Comparison of ENCODE assay signal across 1 cellular context in the genomic region with DNA sequence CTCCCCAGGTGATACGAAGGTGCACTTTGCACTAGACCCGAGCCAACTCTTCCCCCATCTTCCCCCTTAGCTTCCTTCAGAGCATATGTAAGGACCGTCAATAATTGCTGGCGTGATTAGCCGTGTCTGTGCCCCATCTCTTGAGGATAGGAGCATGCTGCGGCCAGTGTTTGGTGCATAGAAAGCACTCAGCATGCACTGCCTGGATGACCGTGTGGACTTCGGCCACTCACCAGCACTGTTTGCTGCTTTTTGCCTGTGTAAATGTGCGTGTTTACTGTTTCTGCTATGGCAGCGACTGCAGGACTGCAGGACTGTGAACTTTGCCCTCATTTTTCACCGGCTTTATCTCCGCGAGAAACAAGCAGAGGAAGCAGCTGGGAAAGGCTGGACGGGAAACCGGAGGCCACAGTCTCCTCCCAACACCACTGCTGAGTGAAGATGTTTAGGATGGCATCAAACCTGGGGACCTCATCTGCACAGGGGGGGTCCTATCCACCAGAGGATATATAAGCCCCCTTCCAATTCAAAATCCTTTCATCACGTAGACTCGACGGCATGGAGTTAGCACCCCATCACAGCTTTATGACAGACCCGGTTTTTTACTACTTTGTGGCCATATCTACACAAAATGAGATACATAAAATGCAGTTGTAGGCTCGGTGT.
TF ChIP-seq lines count a peak whose summit lies in the region.

No MANE protein-coding gene starts in this region.

TF ChIP-seq in HepG2, 621 proteins besides CTCF, POLR2A, EP300 and RAD21 (continued from another document and continues in another):
- peak; percentile 93 for TF ChIP-seq HOXA9 (CRISPR knock-in tag; IDR thresholded peaks at IDR 0.05; ENCODE audit: borderline replicate concordance)
- TF ChIP-seq ZNF121 (CRISPR knock-in tag; IDR thresholded peaks at IDR 0.05) = peak; percentile 81; the same call in 1 of the 2 replicates
- peak; percentile 74 for TF ChIP-seq TCF7 (IDR thresholded peaks at IDR 0.05; ENCODE audit: low read depth)
- peak; percentile 83; the same call in 1 of the 2 replicates for TF ChIP-seq ZSCAN30 (CRISPR knock-in tag; IDR thresholded peaks at IDR 0.05)
- TF ChIP-seq, protein P1, sequence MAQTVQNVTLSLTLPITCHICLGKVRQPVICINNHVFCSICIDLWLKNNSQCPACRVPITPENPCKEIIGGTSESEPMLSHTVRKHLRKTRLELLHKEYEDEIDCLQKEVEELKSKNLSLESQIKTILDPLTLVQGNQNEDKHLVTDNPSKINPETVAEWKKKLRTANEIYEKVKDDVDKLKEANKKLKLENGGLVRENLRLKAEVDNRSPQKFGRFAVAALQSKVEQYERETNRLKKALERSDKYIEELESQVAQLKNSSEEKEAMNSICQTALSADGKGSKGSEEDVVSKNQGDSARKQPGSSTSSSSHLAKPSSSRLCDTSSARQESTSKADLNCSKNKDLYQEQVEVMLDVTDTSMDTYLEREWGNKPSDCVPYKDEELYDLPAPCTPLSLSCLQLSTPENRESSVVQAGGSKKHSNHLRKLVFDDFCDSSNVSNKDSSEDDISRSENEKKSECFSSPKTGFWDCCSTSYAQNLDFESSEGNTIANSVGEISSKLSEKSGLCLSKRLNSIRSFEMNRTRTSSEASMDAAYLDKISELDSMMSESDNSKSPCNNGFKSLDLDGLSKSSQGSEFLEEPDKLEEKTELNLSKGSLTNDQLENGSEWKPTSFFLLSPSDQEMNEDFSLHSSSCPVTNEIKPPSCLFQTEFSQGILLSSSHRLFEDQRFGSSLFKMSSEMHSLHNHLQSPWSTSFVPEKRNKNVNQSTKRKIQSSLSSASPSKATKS (CRISPR knock-in tag; IDR thresholded peaks at IDR 0.05) = peak; percentile 90; the same call in 1 of the 2 replicates
- TF ChIP-seq ZNF781 (CRISPR knock-in tag; IDR thresholded peaks at IDR 0.05; ENCODE audit: borderline replicate concordance, not compliant biosample characterization) = peak; percentile 38
- peak; percentile 99 for TF ChIP-seq ZNF614 (CRISPR knock-in tag; IDR thresholded peaks at IDR 0.05; ENCODE audit: borderline replicate concordance)
- TF ChIP-seq ZSCAN12 (CRISPR knock-in tag; IDR thresholded peaks at IDR 0.05) = no peak
- no peak for TF ChIP-seq REXO4 (CRISPR knock-in tag; IDR thresholded peaks at IDR 0.05; ENCODE audit: borderline replicate concordance)
- TF ChIP-seq, protein P2, sequence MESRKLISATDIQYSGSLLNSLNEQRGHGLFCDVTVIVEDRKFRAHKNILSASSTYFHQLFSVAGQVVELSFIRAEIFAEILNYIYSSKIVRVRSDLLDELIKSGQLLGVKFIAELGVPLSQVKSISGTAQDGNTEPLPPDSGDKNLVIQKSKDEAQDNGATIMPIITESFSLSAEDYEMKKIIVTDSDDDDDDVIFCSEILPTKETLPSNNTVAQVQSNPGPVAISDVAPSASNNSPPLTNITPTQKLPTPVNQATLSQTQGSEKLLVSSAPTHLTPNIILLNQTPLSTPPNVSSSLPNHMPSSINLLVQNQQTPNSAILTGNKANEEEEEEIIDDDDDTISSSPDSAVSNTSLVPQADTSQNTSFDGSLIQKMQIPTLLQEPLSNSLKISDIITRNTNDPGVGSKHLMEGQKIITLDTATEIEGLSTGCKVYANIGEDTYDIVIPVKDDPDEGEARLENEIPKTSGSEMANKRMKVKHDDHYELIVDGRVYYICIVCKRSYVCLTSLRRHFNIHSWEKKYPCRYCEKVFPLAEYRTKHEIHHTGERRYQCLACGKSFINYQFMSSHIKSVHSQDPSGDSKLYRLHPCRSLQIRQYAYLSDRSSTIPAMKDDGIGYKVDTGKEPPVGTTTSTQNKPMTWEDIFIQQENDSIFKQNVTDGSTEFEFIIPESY (CRISPR knock-in tag; IDR thresholded peaks at IDR 0.05) = peak; percentile 96
- TF ChIP-seq ZNF552 (CRISPR knock-in tag; IDR thresholded peaks at IDR 0.05; ENCODE audit: borderline replicate concordance) = peak; percentile 96
- TF ChIP-seq, protein P3, sequence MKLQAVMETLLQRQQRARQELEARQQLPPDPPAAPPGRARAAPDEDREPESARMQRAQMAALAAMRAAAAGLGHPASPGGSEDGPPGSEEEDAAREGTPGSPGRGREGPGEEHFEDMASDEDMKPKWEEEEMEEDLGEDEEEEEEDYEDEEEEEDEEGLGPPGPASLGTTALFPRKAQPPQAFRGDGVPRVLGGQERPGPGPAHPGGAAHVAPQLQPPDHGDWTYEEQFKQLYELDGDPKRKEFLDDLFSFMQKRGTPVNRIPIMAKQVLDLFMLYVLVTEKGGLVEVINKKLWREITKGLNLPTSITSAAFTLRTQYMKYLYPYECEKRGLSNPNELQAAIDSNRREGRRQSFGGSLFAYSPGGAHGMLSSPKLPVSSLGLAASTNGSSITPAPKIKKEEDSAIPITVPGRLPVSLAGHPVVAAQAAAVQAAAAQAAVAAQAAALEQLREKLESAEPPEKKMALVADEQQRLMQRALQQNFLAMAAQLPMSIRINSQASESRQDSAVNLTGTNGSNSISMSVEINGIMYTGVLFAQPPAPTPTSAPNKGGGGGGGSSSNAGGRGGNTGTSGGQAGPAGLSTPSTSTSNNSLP (IDR thresholded peaks at IDR 0.05; ENCODE audit: low read depth, low read length) = peak; percentile 89
- TF ChIP-seq, protein P4, sequence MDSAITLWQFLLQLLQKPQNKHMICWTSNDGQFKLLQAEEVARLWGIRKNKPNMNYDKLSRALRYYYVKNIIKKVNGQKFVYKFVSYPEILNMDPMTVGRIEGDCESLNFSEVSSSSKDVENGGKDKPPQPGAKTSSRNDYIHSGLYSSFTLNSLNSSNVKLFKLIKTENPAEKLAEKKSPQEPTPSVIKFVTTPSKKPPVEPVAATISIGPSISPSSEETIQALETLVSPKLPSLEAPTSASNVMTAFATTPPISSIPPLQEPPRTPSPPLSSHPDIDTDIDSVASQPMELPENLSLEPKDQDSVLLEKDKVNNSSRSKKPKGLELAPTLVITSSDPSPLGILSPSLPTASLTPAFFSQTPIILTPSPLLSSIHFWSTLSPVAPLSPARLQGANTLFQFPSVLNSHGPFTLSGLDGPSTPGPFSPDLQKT (CRISPR knock-in tag; IDR thresholded peaks at IDR 0.05; ENCODE audit: borderline replicate concordance) = no peak
- TF ChIP-seq, protein P5, sequence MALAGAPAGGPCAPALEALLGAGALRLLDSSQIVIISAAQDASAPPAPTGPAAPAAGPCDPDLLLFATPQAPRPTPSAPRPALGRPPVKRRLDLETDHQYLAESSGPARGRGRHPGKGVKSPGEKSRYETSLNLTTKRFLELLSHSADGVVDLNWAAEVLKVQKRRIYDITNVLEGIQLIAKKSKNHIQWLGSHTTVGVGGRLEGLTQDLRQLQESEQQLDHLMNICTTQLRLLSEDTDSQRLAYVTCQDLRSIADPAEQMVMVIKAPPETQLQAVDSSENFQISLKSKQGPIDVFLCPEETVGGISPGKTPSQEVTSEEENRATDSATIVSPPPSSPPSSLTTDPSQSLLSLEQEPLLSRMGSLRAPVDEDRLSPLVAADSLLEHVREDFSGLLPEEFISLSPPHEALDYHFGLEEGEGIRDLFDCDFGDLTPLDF (CRISPR knock-in tag; IDR thresholded peaks at IDR 0.05) = no peak; the same call in 1 of the 2 replicates
- TF ChIP-seq ZNF564 (CRISPR knock-in tag; IDR thresholded peaks at IDR 0.05) = peak; percentile 97
- peak; percentile 95 for TF ChIP-seq TRIM24 (CRISPR knock-in tag; IDR thresholded peaks at IDR 0.05)
- TF ChIP-seq ZNF253 (CRISPR knock-in tag; IDR thresholded peaks at IDR 0.05; ENCODE audit: borderline replicate concordance) = peak; percentile 85; the same call in 1 of the 2 replicates
- TF ChIP-seq, protein P6, sequence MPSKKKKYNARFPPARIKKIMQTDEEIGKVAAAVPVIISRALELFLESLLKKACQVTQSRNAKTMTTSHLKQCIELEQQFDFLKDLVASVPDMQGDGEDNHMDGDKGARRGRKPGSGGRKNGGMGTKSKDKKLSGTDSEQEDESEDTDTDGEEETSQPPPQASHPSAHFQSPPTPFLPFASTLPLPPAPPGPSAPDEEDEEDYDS (CRISPR knock-in tag; IDR thresholded peaks at IDR 0.05) = peak; percentile 96
- TF ChIP-seq ZNF224 (CRISPR knock-in tag; IDR thresholded peaks at IDR 0.05) = peak; percentile 97
- TF ChIP-seq, protein P7, sequence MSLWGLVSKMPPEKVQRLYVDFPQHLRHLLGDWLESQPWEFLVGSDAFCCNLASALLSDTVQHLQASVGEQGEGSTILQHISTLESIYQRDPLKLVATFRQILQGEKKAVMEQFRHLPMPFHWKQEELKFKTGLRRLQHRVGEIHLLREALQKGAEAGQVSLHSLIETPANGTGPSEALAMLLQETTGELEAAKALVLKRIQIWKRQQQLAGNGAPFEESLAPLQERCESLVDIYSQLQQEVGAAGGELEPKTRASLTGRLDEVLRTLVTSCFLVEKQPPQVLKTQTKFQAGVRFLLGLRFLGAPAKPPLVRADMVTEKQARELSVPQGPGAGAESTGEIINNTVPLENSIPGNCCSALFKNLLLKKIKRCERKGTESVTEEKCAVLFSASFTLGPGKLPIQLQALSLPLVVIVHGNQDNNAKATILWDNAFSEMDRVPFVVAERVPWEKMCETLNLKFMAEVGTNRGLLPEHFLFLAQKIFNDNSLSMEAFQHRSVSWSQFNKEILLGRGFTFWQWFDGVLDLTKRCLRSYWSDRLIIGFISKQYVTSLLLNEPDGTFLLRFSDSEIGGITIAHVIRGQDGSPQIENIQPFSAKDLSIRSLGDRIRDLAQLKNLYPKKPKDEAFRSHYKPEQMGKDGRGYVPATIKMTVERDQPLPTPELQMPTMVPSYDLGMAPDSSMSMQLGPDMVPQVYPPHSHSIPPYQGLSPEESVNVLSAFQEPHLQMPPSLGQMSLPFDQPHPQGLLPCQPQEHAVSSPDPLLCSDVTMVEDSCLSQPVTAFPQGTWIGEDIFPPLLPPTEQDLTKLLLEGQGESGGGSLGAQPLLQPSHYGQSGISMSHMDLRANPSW (CRISPR knock-in tag; IDR thresholded peaks at IDR 0.05; ENCODE audit: borderline replicate concordance) = peak; percentile 99
- peak; percentile 95; the same call in 2 of the 3 replicates for TF ChIP-seq MXI1 (IDR thresholded peaks at IDR 0.05; ENCODE audit: borderline replicate concordance, low read depth, low read length)
- peak; percentile 94 for TF ChIP-seq KMT2A (CRISPR knock-in tag; IDR thresholded peaks at IDR 0.05)
- TF ChIP-seq, protein P8, sequence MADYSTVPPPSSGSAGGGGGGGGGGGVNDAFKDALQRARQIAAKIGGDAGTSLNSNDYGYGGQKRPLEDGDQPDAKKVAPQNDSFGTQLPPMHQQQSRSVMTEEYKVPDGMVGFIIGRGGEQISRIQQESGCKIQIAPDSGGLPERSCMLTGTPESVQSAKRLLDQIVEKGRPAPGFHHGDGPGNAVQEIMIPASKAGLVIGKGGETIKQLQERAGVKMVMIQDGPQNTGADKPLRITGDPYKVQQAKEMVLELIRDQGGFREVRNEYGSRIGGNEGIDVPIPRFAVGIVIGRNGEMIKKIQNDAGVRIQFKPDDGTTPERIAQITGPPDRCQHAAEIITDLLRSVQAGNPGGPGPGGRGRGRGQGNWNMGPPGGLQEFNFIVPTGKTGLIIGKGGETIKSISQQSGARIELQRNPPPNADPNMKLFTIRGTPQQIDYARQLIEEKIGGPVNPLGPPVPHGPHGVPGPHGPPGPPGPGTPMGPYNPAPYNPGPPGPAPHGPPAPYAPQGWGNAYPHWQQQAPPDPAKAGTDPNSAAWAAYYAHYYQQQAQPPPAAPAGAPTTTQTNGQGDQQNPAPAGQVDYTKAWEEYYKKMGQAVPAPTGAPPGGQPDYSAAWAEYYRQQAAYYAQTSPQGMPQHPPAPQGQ (CRISPR knock-in tag; IDR thresholded peaks at IDR 0.05; ENCODE audit: borderline replicate concordance) = peak; percentile 29; the same call in 1 of the 2 replicates
- TF ChIP-seq ARNTL (CRISPR knock-in tag; IDR thresholded peaks at IDR 0.05) = peak; percentile 97
- peak; percentile 100 for TF ChIP-seq NCOA2 (CRISPR knock-in tag; IDR thresholded peaks at IDR 0.05)
- TF ChIP-seq, protein P9, sequence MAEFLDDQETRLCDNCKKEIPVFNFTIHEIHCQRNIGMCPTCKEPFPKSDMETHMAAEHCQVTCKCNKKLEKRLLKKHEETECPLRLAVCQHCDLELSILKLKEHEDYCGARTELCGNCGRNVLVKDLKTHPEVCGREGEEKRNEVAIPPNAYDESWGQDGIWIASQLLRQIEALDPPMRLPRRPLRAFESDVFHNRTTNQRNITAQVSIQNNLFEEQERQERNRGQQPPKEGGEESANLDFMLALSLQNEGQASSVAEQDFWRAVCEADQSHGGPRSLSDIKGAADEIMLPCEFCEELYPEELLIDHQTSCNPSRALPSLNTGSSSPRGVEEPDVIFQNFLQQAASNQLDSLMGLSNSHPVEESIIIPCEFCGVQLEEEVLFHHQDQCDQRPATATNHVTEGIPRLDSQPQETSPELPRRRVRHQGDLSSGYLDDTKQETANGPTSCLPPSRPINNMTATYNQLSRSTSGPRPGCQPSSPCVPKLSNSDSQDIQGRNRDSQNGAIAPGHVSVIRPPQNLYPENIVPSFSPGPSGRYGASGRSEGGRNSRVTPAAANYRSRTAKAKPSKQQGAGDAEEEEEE (CRISPR knock-in tag; IDR thresholded peaks at IDR 0.05; ENCODE audit: borderline replicate concordance) = peak; percentile 95; the same call in 1 of the 2 replicates
- no peak for TF ChIP-seq ZNF354B (CRISPR knock-in tag; IDR thresholded peaks at IDR 0.05)
- TF ChIP-seq, protein P10, sequence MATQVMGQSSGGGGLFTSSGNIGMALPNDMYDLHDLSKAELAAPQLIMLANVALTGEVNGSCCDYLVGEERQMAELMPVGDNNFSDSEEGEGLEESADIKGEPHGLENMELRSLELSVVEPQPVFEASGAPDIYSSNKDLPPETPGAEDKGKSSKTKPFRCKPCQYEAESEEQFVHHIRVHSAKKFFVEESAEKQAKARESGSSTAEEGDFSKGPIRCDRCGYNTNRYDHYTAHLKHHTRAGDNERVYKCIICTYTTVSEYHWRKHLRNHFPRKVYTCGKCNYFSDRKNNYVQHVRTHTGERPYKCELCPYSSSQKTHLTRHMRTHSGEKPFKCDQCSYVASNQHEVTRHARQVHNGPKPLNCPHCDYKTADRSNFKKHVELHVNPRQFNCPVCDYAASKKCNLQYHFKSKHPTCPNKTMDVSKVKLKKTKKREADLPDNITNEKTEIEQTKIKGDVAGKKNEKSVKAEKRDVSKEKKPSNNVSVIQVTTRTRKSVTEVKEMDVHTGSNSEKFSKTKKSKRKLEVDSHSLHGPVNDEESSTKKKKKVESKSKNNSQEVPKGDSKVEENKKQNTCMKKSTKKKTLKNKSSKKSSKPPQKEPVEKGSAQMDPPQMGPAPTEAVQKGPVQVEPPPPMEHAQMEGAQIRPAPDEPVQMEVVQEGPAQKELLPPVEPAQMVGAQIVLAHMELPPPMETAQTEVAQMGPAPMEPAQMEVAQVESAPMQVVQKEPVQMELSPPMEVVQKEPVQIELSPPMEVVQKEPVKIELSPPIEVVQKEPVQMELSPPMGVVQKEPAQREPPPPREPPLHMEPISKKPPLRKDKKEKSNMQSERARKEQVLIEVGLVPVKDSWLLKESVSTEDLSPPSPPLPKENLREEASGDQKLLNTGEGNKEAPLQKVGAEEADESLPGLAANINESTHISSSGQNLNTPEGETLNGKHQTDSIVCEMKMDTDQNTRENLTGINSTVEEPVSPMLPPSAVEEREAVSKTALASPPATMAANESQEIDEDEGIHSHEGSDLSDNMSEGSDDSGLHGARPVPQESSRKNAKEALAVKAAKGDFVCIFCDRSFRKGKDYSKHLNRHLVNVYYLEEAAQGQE (IDR thresholded peaks at IDR 0.05; ENCODE audit: borderline replicate concordance in 1 of 2, low read depth in 1 of 2, low read length in 2 of 2) = peak in 1 of 2 experiments; percentile 83; a peak in 1 of 4 replicates
- TF ChIP-seq ZNF501 (CRISPR knock-in tag; IDR thresholded peaks at IDR 0.05) = peak; percentile 97
- TF ChIP-seq ZFP36L2 (CRISPR knock-in tag; IDR thresholded peaks at IDR 0.05) = 0 out of 2 replicates have a peak, but pooled peaks have one; percentile 79
- TF ChIP-seq, protein P11, sequence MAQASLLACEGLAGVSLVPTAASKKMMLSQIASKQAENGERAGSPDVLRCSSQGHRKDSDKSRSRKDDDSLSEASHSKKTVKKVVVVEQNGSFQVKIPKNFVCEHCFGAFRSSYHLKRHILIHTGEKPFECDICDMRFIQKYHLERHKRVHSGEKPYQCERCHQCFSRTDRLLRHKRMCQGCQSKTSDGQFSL (CRISPR knock-in tag; IDR thresholded peaks at IDR 0.05) = no peak; the same call in 1 of the 2 replicates
- TF ChIP-seq GTF3A (CRISPR knock-in tag; conservative IDR thresholded peaks at IDR 0.05) = no peak
